ENCODE assay signal across 9 cellular contexts in genomic region chr19:5340637-5341447, GRCh38. TPM values are rescaled to one million over a fixed set of nuclear protein-coding genes. Genes with fewer than 3 reads are reported as not detected.
A peak's percentile ranks its signal among the peaks of the same experiment; 100 is the strongest.
DNase-seq lines count a peak whose midpoint lies in the region; ATAC-seq, FAIRE-seq and TF ChIP-seq lines count a peak whose summit lies in the region.
"Had no signal": no experiment of that assay in that cellular context is flagged by ENCODE, and none has a peak within 500 bp of the region (broad histone marks: within the 10 kb centered on the region; RNA-seq: fewer than 3 reads in every experiment).

Gene PTPRS, minus strand, starts transcription at chr19:5340812. Its CDS starts 54,672 bp downstream, at chr19:5286140.

- WGBS in HepG2 (ENCODE audit: low lambda C conversion rate) = 10% methylated on average over 39 of the region's 81 CpGs

- intact Hi-C loops in HepG2 (cut with micrococcal nuclease; ENCODE audit: unreplicated experiment) = no loop called here

- TF ChIP-seq CTCF in HepG2 (CRISPR knock-in tag; IDR thresholded peaks at IDR 0.05) = no peak

- peaks cover 56% of the 10 kb centered on the region for H3K4me1 ChIP-seq in HepG2 (ENCODE audit: insufficient read depth, low read length)

- H3K36me3 ChIP-seq in HepG2 (replicated peaks in 1 of 2; ENCODE audit: control insufficient read depth in 1 of 2, insufficient read depth in 2 of 2, low read length in 2 of 2) = no peaks in the 10 kb centered on the region

- no peaks in the 10 kb centered on the region for H4K20me1 ChIP-seq in HepG2 (ENCODE audit: insufficient read depth, low read length)

- ATAC-seq in HepG2 = peak; percentile 53

- CTCF ChIA-PET in HepG2 (lab: Yijun Ruan, JAX; ENCODE audit: low intra/inter-chr PET ratio, low total read pairs) = no interaction called here

- no peaks in the 10 kb centered on the region for H3K9me3 ChIP-seq in HepG2 (ENCODE audit: low read length)

- H2AFZ ChIP-seq in HepG2 (ENCODE audit: low read length) = no peak within 1 kb of the TSS

- H3K4me2 ChIP-seq in HepG2 (ENCODE audit: low read depth, low read length) = peak within 1 kb of the TSS; percentile 83

- peak; percentile 46 for TF ChIP-seq RAD21 in HepG2 (CRISPR knock-in tag; IDR thresholded peaks at IDR 0.05)

- DNase-seq in SKM-1 treated with dmso at 0.1 percent for 144 hours (lab: John Stamatoyannopoulos, UW; ENCODE audit: unreplicated experiment) = peak; percentile 42
- no peak for DNase-seq in SKM-1 (lab: John Stamatoyannopoulos, UW; ENCODE audit: unreplicated experiment)
- DNase-seq in NCI-H2196 (lab: John Stamatoyannopoulos, UW; ENCODE audit: unreplicated experiment) = peak; percentile 95
- DNase-seq in activated CD4-positive, alpha-beta T cell treated with anti-CD3 and anti-CD28 coated beads, Interleukin-2, amount 50 U/mL, for 24 hours (ENCODE audit: low read depth in 1 of 2, low spot score in 1 of 2) = peak; percentile 10 to 27
- DNase-seq in dermis blood vessel endothelial cell = peak; percentile 81
- DNase-seq in HepG2 (ENCODE audit: low spot score) = peak; percentile 61
- DNase-seq in stimulated activated CD4-positive, alpha-beta T cell treated with anti-CD3 and anti-CD28 coated beads, Interleukin-2, amount 100 ng/mL, for 24 hours = peak; percentile 66 to 73
- DNase-seq in NCI-H774 (lab: John Stamatoyannopoulos, UW) = no peak

- no peak for FAIRE-seq in HepG2 (lab: Jason Lieb, UNC)
- FAIRE-seq: G401.6 had no signal

- POLR2A ChIA-PET in HepG2 (lab: Yijun Ruan, JAX) = interaction anchor here (1.0 kb wide), 2 partner anchors 48 to 282 kb away, joined by 3 read pairs; partner anchors contain the start of genes SAFB and SAFB2

- H3K4me3 ChIP-seq in HepG2 (replicated peaks in 1 of 3; ENCODE audit: insufficient read depth in 1 of 3, low read depth in 2 of 3, low read length in 3 of 3) = peak within 1 kb of the TSS; percentile 73 to 79 (median 74)

- no TSS peak for BruUV-seq in HepG2 (replicated peaks; lab: Mats Ljungman, UMichigan)

- TF ChIP-seq POLR2A in HepG2 (IDR thresholded peaks at IDR 0.05; ENCODE audit: insufficient read depth in 1 of 2, low read depth in 2 of 2, low read length in 2 of 2) = no peak; a peak in 1 of 4 replicates

- in situ Hi-C loops in HepG2 (cut with HindIII; ENCODE audit: extremely low pct_ligation_motif_present, low pct_unique_long_range_greater_than_20kb) = no loop called here

- TF ChIP-seq EP300 in HepG2 (IDR thresholded peaks at IDR 0.05; ENCODE audit: low read depth in 2 of 2, low read length in 2 of 2) (no peak), HepG2 (CRISPR knock-in tag; IDR thresholded peaks at IDR 0.05; ENCODE audit: borderline replicate concordance) (peak; percentile 64)

- H3K79me2 ChIP-seq in HepG2 (ENCODE audit: insufficient read depth, low read length) = no peaks in the 10 kb centered on the region

- no peaks in the 10 kb centered on the region for H3K27me3 ChIP-seq in HepG2 (ENCODE audit: control insufficient read depth in 1 of 2, insufficient read depth in 2 of 2, low read length in 2 of 2)

- peak within 1 kb of the TSS; percentile 74 for H3K9ac ChIP-seq in HepG2 (ENCODE audit: insufficient read depth, low read depth, low read length)

- H3K27ac ChIP-seq in HepG2 (ENCODE audit: extremely low read length, insufficient read depth, low read length) = peak within 1 kb of the TSS; percentile 40

TF ChIP-seq in HepG2, 621 proteins besides CTCF, POLR2A, EP300 and RAD21 (continues in another document):
- TF ChIP-seq DR1 (CRISPR knock-in tag; IDR thresholded peaks at IDR 0.05) = peak; percentile 84; the same call in 1 of the 2 replicates
- TF ChIP-seq ZNF879 (CRISPR knock-in tag; IDR thresholded peaks at IDR 0.05) = peak; percentile 100
- TF ChIP-seq ISL2 (CRISPR knock-in tag; IDR thresholded peaks at IDR 0.05) = peak; percentile 63; the same call in 1 of the 2 replicates
- TF ChIP-seq ZBED4 (CRISPR knock-in tag; IDR thresholded peaks at IDR 0.05; ENCODE audit: borderline replicate concordance) = peak; percentile 79; the same call in 1 of the 2 replicates
- TF ChIP-seq ZBTB42 (CRISPR knock-in tag; IDR thresholded peaks at IDR 0.05) = peak; percentile 99
- TF ChIP-seq REPIN1 (CRISPR knock-in tag; IDR thresholded peaks at IDR 0.05; ENCODE audit: borderline replicate concordance, low read depth) = peak; percentile 98
- no peak for TF ChIP-seq GTF3A (CRISPR knock-in tag; conservative IDR thresholded peaks at IDR 0.05)
- TF ChIP-seq CREM (IDR thresholded peaks at IDR 0.05) = no peak
- no peak for TF ChIP-seq CREM (CRISPR knock-in tag; IDR thresholded peaks at IDR 0.05)
- peak; percentile 79; the same call in 1 of the 2 replicates for TF ChIP-seq ZNF432 (CRISPR knock-in tag; IDR thresholded peaks at IDR 0.05; ENCODE audit: borderline replicate concordance)

RNA-seq across cellular contexts. Expression of gene PTPRS, which starts in this region (rescaled TPM):
- total RNA-seq in dermis blood vessel endothelial cell (17.5 and 26.2 TPM in 2 replicates), HepG2 (2016; rRNA removed; fragmentation: Illumina TruSeq; extraction: Trizol) (21.3 and 32.7 TPM in 2 replicates)
- 8.8 and 10.2 TPM in 2 replicates for total RNA-seq in HepG2 (2016; cell fraction: cytosol; rRNA removed; fragmentation: Illumina TruSeq; extraction: Trizol; ENCODE audit: low read depth)
- total RNA-seq in HepG2 (2016; cell fraction: insoluble cytoplasmic fraction; rRNA removed; fragmentation: Illumina TruSeq; extraction: Trizol) = 17.7 and 32.1 TPM in 2 replicates
- total RNA-seq in HepG2 (2016; cell fraction: membrane; rRNA removed; fragmentation: Illumina TruSeq; extraction: Trizol) = 21.8 and 23.0 TPM in 2 replicates
- total RNA-seq in HepG2 (2016; cell fraction: nucleus; rRNA removed; fragmentation: Illumina TruSeq; extraction: Trizol) = 57.4 and 62.6 TPM in 2 replicates
- 43.9 and 63.5 TPM in 2 replicates for polyA plus RNA-seq in HepG2 (2011; rRNA removed)
- polyA plus RNA-seq in HepG2 (2011; cell fraction: cytosol; rRNA removed) = 36.8 and 40.6 TPM in 2 replicates
- polyA plus RNA-seq in HepG2 (2011; cell fraction: nucleus; rRNA removed) = 194 and 221 TPM in 2 replicates
- polyA plus RNA-seq in HepG2 (2012) = 24.6 and 49.4 TPM in 2 replicates
- polyA plus RNA-seq in HepG2 (2016; cell fraction: cytosol; fragmentation: Illumina TruSeq; extraction: Trizol; ENCODE audit: low read depth) = 4.6 and 4.7 TPM in 2 replicates
- 8.4 and 10.5 TPM in 2 replicates for polyA plus RNA-seq in HepG2 (2016; cell fraction: insoluble cytoplasmic fraction; fragmentation: Illumina TruSeq; extraction: Trizol; ENCODE audit: low read depth)
- polyA plus RNA-seq in HepG2 (2016; cell fraction: membrane; fragmentation: Illumina TruSeq; extraction: Trizol; ENCODE audit: low read depth) = 5.1 and 5.2 TPM in 2 replicates
- 68.7 and 77.5 TPM in 2 replicates for polyA plus RNA-seq in HepG2 (2016; cell fraction: nucleus; fragmentation: Illumina TruSeq; extraction: Trizol; ENCODE audit: insufficient read depth, low read depth)
- 65.7 and 175 TPM in 2 replicates for polyA minus RNA-seq in HepG2 (2011; rRNA and poly(A)+ RNA removed; ENCODE audit: low replicate concordance)
- polyA minus RNA-seq in HepG2 (2011; cell fraction: cytosol; rRNA and poly(A)+ RNA removed) = 79.6 and 103 TPM in 2 replicates
- 55.6 and 71.9 TPM in 2 replicates for polyA minus RNA-seq in HepG2 (2011; cell fraction: nucleus; rRNA and poly(A)+ RNA removed)

Comparison
In these comparisons a context has a peak if more than half of its experiments do, and no peak if none do; other contexts are left out.
1. DNase-seq: peak in SKM-1 treated with dmso at 0.1 percent for 144 hours (single experiment), NCI-H2196 (single experiment), activated CD4-positive, alpha-beta T cell treated with anti-CD3 and anti-CD28 coated beads, Interleukin-2, amount 50 U/mL, for 24 hours (2 of 2), dermis blood vessel endothelial cell (single experiment), HepG2 (single experiment) and stimulated activated CD4-positive, alpha-beta T cell treated with anti-CD3 and anti-CD28 coated beads, Interleukin-2, amount 100 ng/mL, for 24 hours (2 of 2); none in SKM-1 (single experiment) and NCI-H774 (single experiment).